1 cellular context compared by ENCODE assay signal in the genomic region with DNA sequence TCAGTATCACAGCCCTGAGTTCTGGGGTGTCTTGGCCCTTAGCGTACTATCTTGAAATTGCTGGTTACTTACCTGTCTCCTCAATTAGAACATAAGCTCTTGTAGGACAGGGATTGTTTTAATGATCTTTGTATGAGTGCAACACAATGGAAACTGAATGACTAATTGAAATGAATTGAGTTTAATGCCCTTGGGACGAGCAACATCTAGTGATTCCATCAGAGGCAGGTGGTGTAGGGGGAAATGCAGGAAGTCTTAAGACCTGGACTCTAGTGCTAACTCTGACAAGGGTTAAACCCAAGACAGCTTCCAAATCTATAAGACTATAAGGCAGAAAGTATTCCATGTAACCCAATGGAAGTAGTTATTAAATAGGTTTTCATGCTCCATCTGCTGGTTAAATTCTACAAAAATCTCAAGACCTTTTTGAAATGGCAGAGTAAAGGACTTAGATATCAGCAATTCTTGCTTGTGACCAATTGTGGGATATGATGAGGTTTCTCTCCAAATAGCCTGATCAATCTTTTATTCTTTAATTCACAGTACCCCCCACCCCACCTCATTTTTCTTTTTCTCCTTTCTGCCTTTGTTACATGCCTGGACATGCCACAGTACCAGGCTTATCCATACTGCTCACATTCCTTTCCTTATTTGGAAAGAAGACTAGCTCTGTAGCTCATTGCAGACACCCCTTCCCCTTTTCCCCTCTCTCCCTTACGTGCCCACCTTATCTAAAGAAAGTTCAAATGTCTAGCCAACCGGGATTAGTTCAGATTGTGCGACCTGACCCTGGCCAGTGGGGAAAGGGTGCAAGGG.
TF ChIP-seq lines count a peak whose summit lies in the region.

No MANE protein-coding gene starts in this region.

TF ChIP-seq in IMR-90, 13 proteins besides CTCF, POLR2A, EP300 and RAD21 (continued from another document):
- TF ChIP-seq, protein P1, sequence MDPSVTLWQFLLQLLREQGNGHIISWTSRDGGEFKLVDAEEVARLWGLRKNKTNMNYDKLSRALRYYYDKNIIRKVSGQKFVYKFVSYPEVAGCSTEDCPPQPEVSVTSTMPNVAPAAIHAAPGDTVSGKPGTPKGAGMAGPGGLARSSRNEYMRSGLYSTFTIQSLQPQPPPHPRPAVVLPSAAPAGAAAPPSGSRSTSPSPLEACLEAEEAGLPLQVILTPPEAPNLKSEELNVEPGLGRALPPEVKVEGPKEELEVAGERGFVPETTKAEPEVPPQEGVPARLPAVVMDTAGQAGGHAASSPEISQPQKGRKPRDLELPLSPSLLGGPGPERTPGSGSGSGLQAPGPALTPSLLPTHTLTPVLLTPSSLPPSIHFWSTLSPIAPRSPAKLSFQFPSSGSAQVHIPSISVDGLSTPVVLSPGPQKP (IDR thresholded peaks at IDR 0.05; ENCODE audit: borderline replicate concordance, low read depth, low read length), result no peak
- TF ChIP-seq SMC3 (IDR thresholded peaks at IDR 0.05; ENCODE audit: low read depth, low read length) (no peak), RFX5 (IDR thresholded peaks at IDR 0.05; ENCODE audit: low read depth, low read length) (no peak), RCOR1 (IDR thresholded peaks at IDR 0.05; ENCODE audit: insufficient replicate concordance, low read length) (no peak), MXI1 (IDR thresholded peaks at IDR 0.05; ENCODE audit: borderline replicate concordance, low read depth, low read length) (no peak), FOS (IDR thresholded peaks at IDR 0.05; ENCODE audit: low read depth, low read length) (no peak), BHLHE40 (IDR thresholded peaks at IDR 0.05; ENCODE audit: low read depth, low read length) (no peak), NFE2L2 (IDR thresholded peaks at IDR 0.05; ENCODE audit: low read depth, low read length) (no peak), MAFK (IDR thresholded peaks at IDR 0.05; ENCODE audit: low read depth, low read length) (no peak), CHD1 (IDR thresholded peaks at IDR 0.05; ENCODE audit: low read depth, low read length) (no peak), MAZ (IDR thresholded peaks at IDR 0.05; ENCODE audit: borderline replicate concordance, low read depth, low read length) (no peak)
